Comparison of ENCODE assay signal across 24 cellular contexts in the genomic region with DNA sequence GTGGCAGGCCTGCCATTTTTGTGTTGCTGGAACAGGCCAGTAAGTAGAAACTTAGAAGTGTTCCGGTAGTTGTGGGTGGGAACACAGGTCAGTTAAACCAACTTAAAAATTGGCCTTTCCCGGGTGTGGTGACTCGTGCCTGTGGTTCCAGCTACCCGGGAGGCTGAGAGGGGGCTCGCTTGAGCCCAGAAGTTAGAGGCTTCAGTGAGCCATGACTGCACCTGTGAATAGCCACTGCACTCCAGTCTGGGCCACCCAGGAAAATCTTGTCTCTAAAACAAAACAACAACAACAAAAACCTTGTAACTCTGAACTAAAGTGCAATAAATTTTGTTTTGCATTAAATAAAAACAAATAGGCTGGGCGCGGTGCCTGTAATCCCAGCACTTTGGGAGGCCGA. TPM values are rescaled to one million over a fixed set of nuclear protein-coding genes. Genes with fewer than 3 reads are reported as not detected.
DNase-seq lines count a peak whose midpoint lies in the region; ATAC-seq and TF ChIP-seq lines count a peak whose summit lies in the region.
"Had no signal": no experiment of that assay in that cellular context is flagged by ENCODE, and none has a peak within 500 bp of the region (broad histone marks: within the 10 kb centered on the region; RNA-seq: fewer than 3 reads in every experiment).

No MANE protein-coding gene starts in this region.

- H3K27ac ChIP-seq in SK-N-SH (ENCODE audit: low read depth in 2 of 2, low read length in 1 of 2) (no peak overlapping the region), neuronal stem cell (replicated peaks; ENCODE audit: low read length) (no peak overlapping the region)
- H3K27ac ChIP-seq: 22Rv1, ascending aorta, PC-9 had no signal

- H3K36me3 ChIP-seq in SK-N-SH (replicated peaks in 1 of 2; ENCODE audit: control insufficient read depth in 1 of 2, insufficient read depth in 2 of 2, low read length in 1 of 2) (peaks cover 12 to 18% of the 10 kb centered on the region in 2 experiments), neuronal stem cell (replicated peaks in 1 of 2; ENCODE audit: control insufficient read depth in 2 of 2, insufficient read depth in 2 of 2, low read length in 2 of 2) (peaks cover 20 to 26% of the 10 kb centered on the region in 2 donors)

- H3K9ac ChIP-seq in SK-N-SH (no peak overlapping the region), neuronal stem cell (ENCODE audit: low read depth, low read length, poor library complexity) (no peak overlapping the region)

- H3K18ac ChIP-seq in neuronal stem cell (ENCODE audit: low read length): no peak overlapping the region

- 0 out of 2 replicates have a peak overlapping the region, but pooled peaks have one; percentile 89 for H2AFZ ChIP-seq in SK-N-SH (ENCODE audit: low read depth)
- no peak overlapping the region for H2AFZ ChIP-seq in neuronal stem cell (ENCODE audit: low read length)
- H2AFZ ChIP-seq: PC-9 had no signal

- no peak overlapping the region for H4K91ac ChIP-seq in neuronal stem cell (ENCODE audit: low read depth, low read length, poor library complexity)

- TF ChIP-seq EP300 in SK-N-SH (IDR thresholded peaks at IDR 0.05; ENCODE audit: borderline replicate concordance in 1 of 2, low read depth in 1 of 2, low read length in 1 of 2): no peak

- no peaks in the 10 kb centered on the region for H4K20me1 ChIP-seq in SK-N-SH (ENCODE audit: insufficient read depth)

- H3K27me3 ChIP-seq in SK-N-SH (ENCODE audit: insufficient read depth): no peaks in the 10 kb centered on the region
- H3K27me3 ChIP-seq in neuronal stem cell (ENCODE audit: control insufficient read depth in 3 of 3, insufficient read depth in 3 of 3, low read depth in 1 of 3, low read length in 3 of 3): no peaks in the 10 kb centered on the region
- H3K27me3 ChIP-seq: ascending aorta, dorsolateral prefrontal cortex, heart right ventricle, spleen, tibial nerve had no signal

- peaks cover under 1% of the 10 kb centered on the region for H3F3A ChIP-seq in SK-N-SH (replicated peaks; ENCODE audit: insufficient read depth)

- no peak overlapping the region for H4K8ac ChIP-seq in neuronal stem cell (ENCODE audit: low read depth, low read length)

- TF ChIP-seq CTCF in SK-N-SH (IDR thresholded peaks at IDR 0.05): no peak

- DNase-seq in SK-N-SH (no peak), NAMALWA (ENCODE audit: low spot score) (peak; percentile 64), neuronal stem cell (ENCODE audit: low spot score) (no peak), dedifferentiated amniotic fluid mesenchymal stem cell (ENCODE audit: extremely low spot score) (no peak)
- DNase-seq: activated CD4-positive, alpha-beta T cell treated with anti-CD3 and anti-CD28 coated beads for 36 hours; activated T-cell treated with anti-CD3 and anti-CD28 coated beads, Interleukin-2, amount 50 U/mL, for 72 hours; dorsolateral prefrontal cortex; heart right ventricle; mesenchymal stem cell; NCI-H1417; NCI-H446 treated with DMSO at 0.1 percent for 48 hours; occipital lobe; PC-9; retina; SIG-M5; spleen; stimulated activated CD4-positive, alpha-beta T cell treated with anti-CD3 and anti-CD28 coated beads, Interleukin-4, amount 100 ng/mL, for 1 hour; stimulated activated naive CD8-positive, alpha-beta T cell treated with anti-CD3 and anti-CD28 coated beads, Interleukin-15, amount 100 ng/mL, for 72 hours; T-cell had no signal

- CTCF ChIA-PET in SK-N-SH (lab: Yijun Ruan, JAX): interaction anchor here (18.9 kb wide), 1 partner anchor 79 kb away, joined by 319 read pairs; no protein-coding TSS in a partner anchor

- no peak overlapping the region for H2AK5ac ChIP-seq in neuronal stem cell (ENCODE audit: low read depth, low read length)

- H3K4me2 ChIP-seq in SK-N-SH: peak overlapping the region; percentile 62; the same call in 1 of the 2 replicates
- no peak overlapping the region for H3K4me2 ChIP-seq in neuronal stem cell (ENCODE audit: insufficient read depth, low read length, poor library complexity, severe bottlenecking)

- no peak overlapping the region for H2BK15ac ChIP-seq in neuronal stem cell (ENCODE audit: low read length)

- peak overlapping the region; percentile 81 for H2BK120ac ChIP-seq in neuronal stem cell (ENCODE audit: low read depth, low read length)

- H3K9me2 ChIP-seq in SK-N-SH: no peaks in the 10 kb centered on the region

- no peak overlapping the region for H3K4ac ChIP-seq in neuronal stem cell (ENCODE audit: low read length)

- ATAC-seq in SK-N-SH treated with all-trans-retinoic acid at 6 μM for 48 hours (no peak), HG02623 (IDR thresholded peaks at IDR 0.05; ENCODE audit: unreplicated experiment) (no peak)
- ATAC-seq: activated CD4-positive, alpha-beta T cell treated with anti-CD3 and anti-CD28 coated beads for 36 hours; activated T-cell treated with anti-CD3 and anti-CD28 coated beads, Interleukin-2, amount 50 U/mL, for 72 hours; heart right ventricle; stimulated activated naive CD8-positive, alpha-beta T cell treated with anti-CD3 and anti-CD28 coated beads, Interleukin-15, amount 100 ng/mL, for 72 hours; T-cell had no signal

- H3K4me3 ChIP-seq in SK-N-SH (ENCODE audit: low read depth in 2 of 2, low read length in 1 of 2): no peak overlapping the region
- no peak overlapping the region for H3K4me3 ChIP-seq in neuronal stem cell (ENCODE audit: low read length in 2 of 2)
- H3K4me3 ChIP-seq: tibial nerve had no signal

- 87% methylated on average over 8 of the region's 8 CpGs for WGBS in SK-N-SH (ENCODE audit: low lambda C conversion rate)
- no CpG with 5 or more reads among the region's 8 CpGs for WGBS in neuronal stem cell (ENCODE audit: extremely low coverage in 2 of 2, insufficient read length in 2 of 2, insufficient replicate concordance in 1 of 2), 2 donors

- H3K79me1 ChIP-seq in neuronal stem cell (ENCODE audit: low read depth, low read length): peaks cover 3% of the 10 kb centered on the region

- H3K14ac ChIP-seq in neuronal stem cell (ENCODE audit: low read length): no peak overlapping the region

- no peak overlapping the region for H2BK5ac ChIP-seq in neuronal stem cell (ENCODE audit: low read length)

- POLR2A ChIA-PET in SK-N-SH (lab: Yijun Ruan, JAX): no interaction called here

- H3K9me3 ChIP-seq in SK-N-SH: no peaks in the 10 kb centered on the region
- H3K9me3 ChIP-seq in neuronal stem cell (replicated peaks in 1 of 2; ENCODE audit: control insufficient read depth in 2 of 2, insufficient read depth in 1 of 2, low read depth in 1 of 2, low read length in 2 of 2): no peaks in the 10 kb centered on the region
- H3K9me3 ChIP-seq: ascending aorta, heart right ventricle, spleen, tibial nerve had no signal

- no peak overlapping the region for H2BK12ac ChIP-seq in neuronal stem cell (ENCODE audit: low read length)

- peaks cover 21% of the 10 kb centered on the region for H3K79me2 ChIP-seq in SK-N-SH (ENCODE audit: insufficient read depth)

- TF ChIP-seq RAD21 in SK-N-SH (IDR thresholded peaks at IDR 0.05; ENCODE audit: low read length): no peak

- H3K4me1 ChIP-seq in SK-N-SH (ENCODE audit: control insufficient read depth in 1 of 2, insufficient read depth in 2 of 2, low read depth in 1 of 2, low read length in 1 of 2): peaks cover 0 to 22% of the 10 kb centered on the region in 2 experiments; a peak in 3 of 4 replicates
- H3K4me1 ChIP-seq in neuronal stem cell (ENCODE audit: control insufficient read depth in 2 of 2, insufficient read depth in 1 of 2, low read depth in 1 of 2, low read length in 2 of 2): peaks cover 0 to 3% of the 10 kb centered on the region in 2 donors

- H3K23ac ChIP-seq in neuronal stem cell (ENCODE audit: low read depth, low read length, poor library complexity): no peak overlapping the region

TF ChIP-seq in SK-N-SH, 30 proteins besides CTCF, POLR2A, EP300 and RAD21 (continues in another document):
- TF ChIP-seq TEAD4 (IDR thresholded peaks at IDR 0.05; ENCODE audit: borderline replicate concordance, insufficient read depth) (no peak), NFIC (IDR thresholded peaks at IDR 0.05; ENCODE audit: borderline replicate concordance) (no peak)

TF ChIP-seq in SK-N-SH treated with all-trans-retinoic acid at 6 μM for 48 hours, 23 proteins besides CTCF, POLR2A, EP300 and RAD21 (continues in another document):
- TF ChIP-seq ZNF565 (CRISPR knock-in tag; conservative IDR thresholded peaks at IDR 0.05; ENCODE audit: low read depth): no peak
- TF ChIP-seq PPARA (CRISPR knock-in tag; IDR thresholded peaks at IDR 0.05; ENCODE audit: borderline replicate concordance): no peak
- TF ChIP-seq ZC3H10 (CRISPR knock-in tag; IDR thresholded peaks at IDR 0.05): no peak
- no peak for TF ChIP-seq RARB (CRISPR knock-in tag; IDR thresholded peaks at IDR 0.05)
- TF ChIP-seq ZFP3 (CRISPR knock-in tag; IDR thresholded peaks at IDR 0.05): no peak

RNA-seq across cellular contexts. Expression of a gene that starts 1.4 kb away (rescaled TPM):
- polyA plus RNA-seq in SK-N-SH (2012; rRNA removed): 313 and 455 TPM in 2 replicates
- 325 and 409 TPM in 2 replicates for polyA plus RNA-seq in SK-N-SH (2012; cell fraction: cytosol; rRNA removed)
- 134 and 156 TPM in 2 replicates for polyA plus RNA-seq in SK-N-SH (2012; cell fraction: nucleus; rRNA removed)
- polyA plus RNA-seq in neuronal stem cell (2013, experiment 1 of 2): 177 TPM
- polyA plus RNA-seq in neuronal stem cell (2013, experiment 2 of 2): 166 TPM

RNA-seq across cellular contexts. Expression of a gene that starts 24.3 kb away (rescaled TPM):
- 42.8 and 43.7 TPM in 2 replicates for polyA plus RNA-seq in SK-N-SH (2012; rRNA removed)
- polyA plus RNA-seq in SK-N-SH (2012; cell fraction: cytosol; rRNA removed): 25.1 and 32.1 TPM in 2 replicates
- polyA plus RNA-seq in SK-N-SH (2012; cell fraction: nucleus; rRNA removed): 74.2 and 75.6 TPM in 2 replicates
- polyA plus RNA-seq in neuronal stem cell (2013, experiment 1 of 2): 19.2 TPM
- 19.2 TPM for polyA plus RNA-seq in neuronal stem cell (2013, experiment 2 of 2)

RNA-seq across cellular contexts. Expression of a gene that starts 32.1 kb away (rescaled TPM):
- polyA plus RNA-seq in SK-N-SH (2012; rRNA removed): not detected in 2 replicates
- polyA plus RNA-seq in SK-N-SH (2012; cell fraction: cytosol; rRNA removed): 0.01 TPM in 2 replicates
- not detected in 2 replicates for polyA plus RNA-seq in SK-N-SH (2012; cell fraction: nucleus; rRNA removed)
- polyA plus RNA-seq in neuronal stem cell (2013, experiment 1 of 2): not detected
- not detected for polyA plus RNA-seq in neuronal stem cell (2013, experiment 2 of 2)
- polyA plus RNA-seq: heart right ventricle had no signal

RNA-seq across cellular contexts. Expression of a gene that starts 41.7 kb away (rescaled TPM):
- 0.16 and 0.28 TPM in 2 replicates for polyA plus RNA-seq in SK-N-SH (2012; rRNA removed)
- polyA plus RNA-seq in SK-N-SH (2012; cell fraction: cytosol; rRNA removed): 0.09 and 0.14 TPM in 2 replicates
- 0.42 and 0.54 TPM in 2 replicates for polyA plus RNA-seq in SK-N-SH (2012; cell fraction: nucleus; rRNA removed)
- polyA plus RNA-seq in neuronal stem cell (2013, experiment 1 of 2): 2.4 TPM
- 2.5 TPM for polyA plus RNA-seq in neuronal stem cell (2013, experiment 2 of 2)

RNA-seq across cellular contexts. Expression of a gene that starts 49.3 kb away (rescaled TPM):
- 157 and 164 TPM in 2 replicates for polyA plus RNA-seq in SK-N-SH (2012; rRNA removed)
- polyA plus RNA-seq in SK-N-SH (2012; cell fraction: cytosol; rRNA removed): 179 and 207 TPM in 2 replicates
- polyA plus RNA-seq in SK-N-SH (2012; cell fraction: nucleus; rRNA removed): 80.9 and 111 TPM in 2 replicates
- 252 TPM for polyA plus RNA-seq in neuronal stem cell (2013, experiment 1 of 2)
- 248 TPM for polyA plus RNA-seq in neuronal stem cell (2013, experiment 2 of 2)
